1 cellular context compared by ENCODE assay signal in the genomic region with DNA sequence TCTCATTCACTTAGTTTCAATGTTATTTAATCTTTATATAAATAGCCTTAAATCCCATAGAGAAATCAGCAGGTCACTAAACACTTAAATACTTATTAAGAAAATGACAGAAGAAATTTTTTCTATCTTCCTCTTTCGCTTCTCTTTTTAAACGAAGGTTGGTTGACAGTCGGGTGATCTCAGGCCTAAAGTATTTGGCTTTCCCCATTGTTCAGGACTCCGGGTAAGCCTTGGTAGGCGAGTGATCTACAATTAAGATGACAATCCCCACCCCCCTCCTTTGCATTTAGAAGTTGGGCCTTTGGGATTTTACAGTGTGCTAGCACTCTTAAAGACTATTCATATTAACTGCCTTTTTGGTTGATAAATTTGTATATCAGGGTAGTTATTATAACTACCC.
TF ChIP-seq lines count a peak whose summit lies in the region.

No MANE protein-coding gene starts in this region.

TF ChIP-seq in H1, 55 proteins besides CTCF, POLR2A, EP300 and RAD21 (continued from another document):
- TF ChIP-seq BRCA1 (IDR thresholded peaks at IDR 0.05; ENCODE audit: low read depth, low read length) (no peak), RXRA (IDR thresholded peaks at IDR 0.05; ENCODE audit: insufficient read depth, low read depth, low read length) (no peak), CHD2 (IDR thresholded peaks at IDR 0.05; ENCODE audit: low read length) (no peak), SP4 (IDR thresholded peaks at IDR 0.05; ENCODE audit: low read length) (no peak), SRF (IDR thresholded peaks at IDR 0.05; ENCODE audit: low read depth, low read length) (no peak), ASH2L (IDR thresholded peaks at IDR 0.05; ENCODE audit: low read length) (peak; percentile 75), JUND (IDR thresholded peaks at IDR 0.05; ENCODE audit: low read length) (peak; percentile 98), JUN (IDR thresholded peaks at IDR 0.05; ENCODE audit: low read depth, low read length) (peak; percentile 98), CHD1 (IDR thresholded peaks at IDR 0.05; ENCODE audit: low read depth, low read length) (no peak), PHF8 (conservative IDR thresholded peaks at IDR 0.05; ENCODE audit: low read depth, low read length) (no peak), RBBP5 (IDR thresholded peaks at IDR 0.05; ENCODE audit: borderline replicate concordance, low read depth, low read length) (no peak), SP1 (IDR thresholded peaks at IDR 0.05; ENCODE audit: low read depth, low read length) (peak; percentile 90), CBX8 (IDR thresholded peaks at IDR 0.05; ENCODE audit: borderline replicate concordance, low read depth, low read length) (no peak), YY1 (IDR thresholded peaks at IDR 0.05; ENCODE audit: low read depth, low read length) (0 out of 2 replicates have a peak, but pooled peaks have one; percentile 41), MAFK (IDR thresholded peaks at IDR 0.05; ENCODE audit: low read depth, low read length) (no peak), TBP (IDR thresholded peaks at IDR 0.05; ENCODE audit: low read depth, low read length) (no peak), BCL11A (IDR thresholded peaks at IDR 0.05; ENCODE audit: low read depth in 2 of 2, low read length in 2 of 2) (peak in 1 of 2 experiments; percentile 44), SIN3A (conservative IDR thresholded peaks at IDR 0.05 in 1 of 2, IDR thresholded peaks at IDR 0.05 in 1 of 2; ENCODE audit: low read depth in 1 of 2, low read length in 2 of 2) (peak; percentile 60 to 68; a peak in 2 of 4 replicates), EZH2 (IDR thresholded peaks at IDR 0.05; ENCODE audit: low read depth, low read length, severe bottlenecking) (no peak), HDAC2 (IDR thresholded peaks at IDR 0.05; ENCODE audit: borderline replicate concordance in 1 of 2, low read depth in 2 of 2, low read length in 2 of 2) (no peak), CBX5 (IDR thresholded peaks at IDR 0.05; ENCODE audit: low read depth, low read length) (no peak)
- TF ChIP-seq, protein P1, sequence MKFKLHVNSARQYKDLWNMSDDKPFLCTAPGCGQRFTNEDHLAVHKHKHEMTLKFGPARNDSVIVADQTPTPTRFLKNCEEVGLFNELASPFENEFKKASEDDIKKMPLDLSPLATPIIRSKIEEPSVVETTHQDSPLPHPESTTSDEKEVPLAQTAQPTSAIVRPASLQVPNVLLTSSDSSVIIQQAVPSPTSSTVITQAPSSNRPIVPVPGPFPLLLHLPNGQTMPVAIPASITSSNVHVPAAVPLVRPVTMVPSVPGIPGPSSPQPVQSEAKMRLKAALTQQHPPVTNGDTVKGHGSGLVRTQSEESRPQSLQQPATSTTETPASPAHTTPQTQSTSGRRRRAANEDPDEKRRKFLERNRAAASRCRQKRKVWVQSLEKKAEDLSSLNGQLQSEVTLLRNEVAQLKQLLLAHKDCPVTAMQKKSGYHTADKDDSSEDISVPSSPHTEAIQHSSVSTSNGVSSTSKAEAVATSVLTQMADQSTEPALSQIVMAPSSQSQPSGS (IDR thresholded peaks at IDR 0.05; ENCODE audit: low read length) = peak; percentile 71; the same call in 1 of the 2 replicates
